Comparison of ENCODE assay signal across 24 cellular contexts in the genomic region with DNA sequence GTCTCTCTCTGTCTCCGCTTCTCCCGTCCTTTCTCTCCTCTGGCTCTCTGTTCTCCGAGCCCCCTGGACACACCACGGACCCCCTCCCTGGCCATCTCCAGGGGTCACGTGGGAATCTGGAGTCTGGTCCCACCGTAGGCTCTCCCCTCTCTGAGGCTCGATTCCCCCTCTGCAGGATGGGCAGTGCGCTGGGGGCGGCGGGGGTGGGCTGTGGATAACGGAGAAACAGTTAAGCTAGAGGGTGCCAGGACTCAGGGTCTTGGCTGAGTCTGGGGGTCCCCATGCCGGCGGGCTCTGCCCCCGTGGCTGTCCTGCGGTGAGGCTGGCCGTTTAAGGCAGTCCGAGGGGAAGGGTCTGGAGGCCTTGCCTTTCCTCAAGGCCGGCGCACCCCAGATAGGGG. TPM values are rescaled to one million over a fixed set of nuclear protein-coding genes. Genes with fewer than 3 reads are reported as not detected.
A peak's percentile ranks its signal among the peaks of the same experiment; 100 is the strongest.
DNase-seq lines count a peak whose midpoint lies in the region; ATAC-seq, FAIRE-seq and TF ChIP-seq lines count a peak whose summit lies in the region.
"Had no signal": no experiment of that assay in that cellular context is flagged by ENCODE, and none has a peak within 500 bp of the region (broad histone marks: within the 10 kb centered on the region; RNA-seq: fewer than 3 reads in every experiment).

No MANE protein-coding gene starts in this region.

- no peak for TF ChIP-seq RAD21 in SK-N-SH (IDR thresholded peaks at IDR 0.05; ENCODE audit: low read length)

- no peak for TF ChIP-seq POLR2A in esophagus squamous epithelium (IDR thresholded peaks at IDR 0.05)

- H3K9me2 ChIP-seq in SK-N-SH, result no peaks in the 10 kb centered on the region

- peaks cover 5% of the 10 kb centered on the region for H3F3A ChIP-seq in SK-N-SH (replicated peaks; ENCODE audit: insufficient read depth)

- TF ChIP-seq CTCF in SK-N-SH (IDR thresholded peaks at IDR 0.05) (no peak), glutamatergic neuron (IDR thresholded peaks at IDR 0.05; ENCODE audit: partially characterized antibody, unreplicated experiment) (no peak), nephron progenitor cell (IDR thresholded peaks at IDR 0.05) (no peak), esophagus squamous epithelium (IDR thresholded peaks at IDR 0.05) (no peak)

- H3K4me3 Mint-ChIP-seq in glutamatergic neuron (ENCODE audit: unreplicated experiment) (peak overlapping the region; percentile 79), nephron progenitor cell (peak overlapping the region; percentile 75)
- H3K4me3 Mint-ChIP-seq: activated T-cell treated with anti-CD3 and anti-CD28 coated beads, Interleukin-2, amount 50 U/mL, for 4 hours; CD8-positive, alpha-beta T cell; dendritic cell treated with granulocyte-macrophage colony-stimulating factor and Interleukin-4, amounts not matched to agents 40 ng/mL and 50 ng/mL, for 4 days; memory B cell; stimulated activated naive CD8-positive, alpha-beta T cell treated with anti-CD3 and anti-CD28 coated beads, Interleukin-15, Interleukin-2, amounts not matched to agents 100 ng/mL and 50 ng/mL, for 24 hours had no signal

- H3K4me1 Mint-ChIP-seq in glutamatergic neuron (ENCODE audit: low read depth, unreplicated experiment) (peaks cover 33% of the 10 kb centered on the region), nephron progenitor cell (peaks cover 69% of the 10 kb centered on the region)

- no peak for DNase-seq in SK-N-SH
- DNase-seq in glutamatergic neuron, result no peak
- peak; percentile 22 for DNase-seq in nephron progenitor cell
- no peak for DNase-seq in small intestine
- no peak for DNase-seq in esophagus squamous epithelium (lab: John Stamatoyannopoulos, UW)
- DNase-seq: activated naive CD4-positive, alpha-beta T cell treated with Interleukin-2 at 50 U/mL for 16 hours; activated T-cell treated with anti-CD3 and anti-CD28 coated beads, Interleukin-2, amount 50 U/mL, for 4 hours; CD8-positive, alpha-beta T cell; GOT3; left colon; naive B cell; RPMI8226; T-helper 17 cell had no signal

- H3K36me3 ChIP-seq in SK-N-SH (replicated peaks in 1 of 2; ENCODE audit: control insufficient read depth in 1 of 2, insufficient read depth in 2 of 2, low read length in 1 of 2) (peaks cover 0 to 5% of the 10 kb centered on the region in 2 experiments), small intestine (ENCODE audit: control insufficient read depth in 2 of 2, insufficient read depth in 2 of 2, low read length in 2 of 2) (no peaks in the 10 kb centered on the region), esophagus squamous epithelium (no peaks in the 10 kb centered on the region)
- H3K36me3 ChIP-seq: tibial nerve had no signal

- peaks cover 39% of the 10 kb centered on the region for H3K27me3 Mint-ChIP-seq in glutamatergic neuron (ENCODE audit: unreplicated experiment)
- H3K27me3 Mint-ChIP-seq in nephron progenitor cell (ENCODE audit: low read depth, poor library complexity), result peaks cover 89% of the 10 kb centered on the region

- peaks cover 25% of the 10 kb centered on the region for H4K20me1 ChIP-seq in SK-N-SH (ENCODE audit: insufficient read depth)

- H2AFZ ChIP-seq in SK-N-SH (ENCODE audit: low read depth), result no peak overlapping the region

- H3K4me3 ChIP-seq in SK-N-SH (ENCODE audit: low read depth in 2 of 2, low read length in 1 of 2) (no peak overlapping the region; a peak in 1 of 4 replicates), small intestine (ENCODE audit: low read depth in 1 of 2, low read length in 2 of 2) (no peak overlapping the region), esophagus squamous epithelium (no peak overlapping the region)

- H3K27me3 ChIP-seq in SK-N-SH (ENCODE audit: insufficient read depth) (no peaks in the 10 kb centered on the region), small intestine (ENCODE audit: control insufficient read depth in 2 of 2, insufficient read depth in 2 of 2, low read length in 2 of 2) (peaks cover 7 to 36% of the 10 kb centered on the region in 2 donors), esophagus squamous epithelium (peaks cover 0 to 100% (median 28%) of the 10 kb centered on the region in 4 donors)

- H3K9me3 Mint-ChIP-seq in glutamatergic neuron (ENCODE audit: unreplicated experiment) (peaks cover 26% of the 10 kb centered on the region), nephron progenitor cell (no peaks in the 10 kb centered on the region)
- H3K9me3 Mint-ChIP-seq: activated T-cell treated with anti-CD3 and anti-CD28 coated beads, Interleukin-2, amount 50 U/mL, for 4 hours; CD8-positive, alpha-beta T cell; dendritic cell treated with granulocyte-macrophage colony-stimulating factor and Interleukin-4, amounts not matched to agents 40 ng/mL and 50 ng/mL, for 4 days; stimulated activated naive CD8-positive, alpha-beta T cell treated with anti-CD3 and anti-CD28 coated beads, Interleukin-15, Interleukin-2, amounts not matched to agents 100 ng/mL and 50 ng/mL, for 24 hours had no signal

- H3K79me2 ChIP-seq in SK-N-SH (ENCODE audit: insufficient read depth), result peaks cover 21% of the 10 kb centered on the region

- H3K27ac Mint-ChIP-seq in glutamatergic neuron (ENCODE audit: unreplicated experiment) (no peak overlapping the region), nephron progenitor cell (no peak overlapping the region)
- H3K27ac Mint-ChIP-seq: CD8-positive, alpha-beta T cell; dendritic cell treated with granulocyte-macrophage colony-stimulating factor and Interleukin-4, amounts not matched to agents 40 ng/mL and 50 ng/mL, for 4 days; memory B cell; naive B cell; stimulated activated naive CD8-positive, alpha-beta T cell treated with anti-CD3 and anti-CD28 coated beads, Interleukin-15, Interleukin-2, amounts not matched to agents 100 ng/mL and 50 ng/mL, for 24 hours had no signal

- no peak for TF ChIP-seq EP300 in SK-N-SH (IDR thresholded peaks at IDR 0.05; ENCODE audit: borderline replicate concordance in 1 of 2, low read depth in 1 of 2, low read length in 1 of 2)

- peak overlapping the region in 1 of 2 experiments; percentile 51; a peak in 1 of 4 replicates for H3K27ac ChIP-seq in SK-N-SH (ENCODE audit: low read depth in 2 of 2, low read length in 1 of 2)
- no peak overlapping the region for H3K27ac ChIP-seq in small intestine (ENCODE audit: low read depth in 1 of 2, low read length in 1 of 2)
- no peak overlapping the region for H3K27ac ChIP-seq in esophagus squamous epithelium
- H3K27ac ChIP-seq: 22Rv1, tibial nerve had no signal

- intact Hi-C loops in esophagus squamous epithelium (cut with DNase I), result loop anchor here (10.0 kb wide), 1 partner anchor 115 kb away; a partner anchor contains a TSS

- 79% methylated on average over 19 of the region's 19 CpGs for whole genome bisulfite sequencing in SK-N-SH (ENCODE audit: low lambda C conversion rate)
- WGBS in small intestine, 3 donors, result 14 to 17% (median 14%) methylated on average over 19 of the region's 19 CpGs
- 0 to 18% methylated on average over 2 to 9 of the region's 19 CpGs for WGBS in esophagus squamous epithelium, 2 donors

- H3K4me2 ChIP-seq in SK-N-SH, result peak overlapping the region; percentile 99; the same call in 1 of the 2 replicates

- CTCF ChIA-PET in SK-N-SH (lab: Yijun Ruan, JAX), result interaction anchor here (1.2 kb wide), 1 partner anchor 29 kb away, joined by 7 read pairs; no protein-coding TSS in a partner anchor

- ATAC-seq in SK-N-SH treated with all-trans-retinoic acid at 6 μM for 48 hours (no peak), GM19324 (IDR thresholded peaks at IDR 0.05; ENCODE audit: low FRiP score, unreplicated experiment) (no peak), HG02840 (IDR thresholded peaks at IDR 0.05; ENCODE audit: low FRiP score, unreplicated experiment) (no peak)
- ATAC-seq: left colon, sciatic nerve, T-helper 17 cell had no signal

- FAIRE-seq in small intestine (lab: Jason Lieb, UNC), result no peak
- FAIRE-seq: HTR-8/SVneo had no signal

- no peak overlapping the region for H3K9ac ChIP-seq in SK-N-SH

- POLR2A ChIA-PET in SK-N-SH (lab: Yijun Ruan, JAX), result no interaction called here

- H3K36me3 Mint-ChIP-seq in glutamatergic neuron (ENCODE audit: unreplicated experiment), result no peaks in the 10 kb centered on the region
- peaks cover 12% of the 10 kb centered on the region for H3K36me3 Mint-ChIP-seq in nephron progenitor cell (ENCODE audit: low read depth)
- H3K36me3 Mint-ChIP-seq: CD8-positive, alpha-beta T cell had no signal

- H3K4me1 ChIP-seq in SK-N-SH (ENCODE audit: control insufficient read depth in 1 of 2, insufficient read depth in 2 of 2, low read depth in 1 of 2, low read length in 1 of 2), result peaks cover 26 to 37% of the 10 kb centered on the region in 2 experiments; a peak in 3 of 4 replicates
- H3K4me1 ChIP-seq in small intestine (ENCODE audit: control insufficient read depth in 2 of 2, insufficient read depth in 1 of 2, low read depth in 1 of 2, low read length in 1 of 2), result no peaks in the 10 kb centered on the region
- H3K4me1 ChIP-seq in esophagus squamous epithelium, result peaks cover 7 to 44% (median 12%) of the 10 kb centered on the region in 3 donors

- no peaks in the 10 kb centered on the region for H3K9me3 ChIP-seq in SK-N-SH
- H3K9me3 ChIP-seq in small intestine (ENCODE audit: control insufficient read depth, low read depth), result no peaks in the 10 kb centered on the region
- H3K9me3 ChIP-seq in esophagus squamous epithelium, result no peaks in the 10 kb centered on the region
- H3K9me3 ChIP-seq: tibial nerve had no signal

TF ChIP-seq in SK-N-SH treated with all-trans-retinoic acid at 6 μM for 48 hours, 23 proteins besides CTCF, POLR2A, EP300 and RAD21 (continues in another document):
- no peak for TF ChIP-seq CSDC2 (CRISPR knock-in tag; IDR thresholded peaks at IDR 0.05)
- TF ChIP-seq ZNF70 (CRISPR knock-in tag; IDR thresholded peaks at IDR 0.05), result no peak

RNA-seq across cellular contexts. Expression of a gene that starts 0.5 kb away (rescaled TPM):
- polyA plus RNA-seq in SK-N-SH (2012; rRNA removed), result 61.0 and 69.8 TPM in 2 replicates
- 34.6 and 50.3 TPM in 2 replicates for polyA plus RNA-seq in SK-N-SH (2012; cell fraction: cytosol; rRNA removed)
- 160 and 191 TPM in 2 replicates for polyA plus RNA-seq in SK-N-SH (2012; cell fraction: nucleus; rRNA removed)
- total RNA-seq in glutamatergic neuron (ENCODE audit: unreplicated experiment), result 255 TPM
- 10 to 100 TPM in 1 of 3 donors, 1 to 10 TPM in 1, not detected in 1; 4.6 to 11.2 TPM for polyA plus RNA-seq in small intestine
- 10 to 100 TPM in 1 of 4 donors, 1 to 10 TPM in 3; 1.0 to 13.5 (median 3.9) TPM for total RNA-seq in esophagus squamous epithelium
- total RNA-seq: CD8-positive, alpha-beta T cell had no signal

RNA-seq across cellular contexts. Expression of a gene that starts 51.9 kb away (rescaled TPM):
- polyA plus RNA-seq in SK-N-SH (2012; rRNA removed) (0.29 and 0.58 TPM in 2 replicates), small intestine (under 1 TPM in 1 of 3 donors, not detected in 2; 0.92 TPM)
- 0.26 and 0.45 TPM in 2 replicates for polyA plus RNA-seq in SK-N-SH (2012; cell fraction: cytosol; rRNA removed)
- 0.56 and 0.79 TPM in 2 replicates for polyA plus RNA-seq in SK-N-SH (2012; cell fraction: nucleus; rRNA removed)
- total RNA-seq in glutamatergic neuron (ENCODE audit: unreplicated experiment) (115 TPM), esophagus squamous epithelium (1 to 10 TPM in 2 of 4 donors, under 1 TPM in 1, not detected in 1; 0.08 to 5.0 (median 3.6) TPM)
- total RNA-seq: CD8-positive, alpha-beta T cell; glomerular endothelial cell; sciatic nerve; T-helper 17 cell; tibial nerve had no signal

Comparison
In these comparisons a context has a peak if more than half of its experiments do, and no peak if none do; other contexts are left out.
1. RNA of a gene that starts 0.5 kb away (total RNA-seq): 255 TPM in glutamatergic neuron (single experiment); 1.0 to 13.5 TPM in esophagus squamous epithelium; every median in the first group is over 10 times any median in the second.
2. RNA of a gene that starts 51.9 kb away (total RNA-seq): 115 TPM in glutamatergic neuron (single experiment); 0.08 to 5.0 TPM in esophagus squamous epithelium; every median in the first group is over 10 times any median in the second.